ENCODE assay signal across 10 cellular contexts in the genomic region with DNA sequence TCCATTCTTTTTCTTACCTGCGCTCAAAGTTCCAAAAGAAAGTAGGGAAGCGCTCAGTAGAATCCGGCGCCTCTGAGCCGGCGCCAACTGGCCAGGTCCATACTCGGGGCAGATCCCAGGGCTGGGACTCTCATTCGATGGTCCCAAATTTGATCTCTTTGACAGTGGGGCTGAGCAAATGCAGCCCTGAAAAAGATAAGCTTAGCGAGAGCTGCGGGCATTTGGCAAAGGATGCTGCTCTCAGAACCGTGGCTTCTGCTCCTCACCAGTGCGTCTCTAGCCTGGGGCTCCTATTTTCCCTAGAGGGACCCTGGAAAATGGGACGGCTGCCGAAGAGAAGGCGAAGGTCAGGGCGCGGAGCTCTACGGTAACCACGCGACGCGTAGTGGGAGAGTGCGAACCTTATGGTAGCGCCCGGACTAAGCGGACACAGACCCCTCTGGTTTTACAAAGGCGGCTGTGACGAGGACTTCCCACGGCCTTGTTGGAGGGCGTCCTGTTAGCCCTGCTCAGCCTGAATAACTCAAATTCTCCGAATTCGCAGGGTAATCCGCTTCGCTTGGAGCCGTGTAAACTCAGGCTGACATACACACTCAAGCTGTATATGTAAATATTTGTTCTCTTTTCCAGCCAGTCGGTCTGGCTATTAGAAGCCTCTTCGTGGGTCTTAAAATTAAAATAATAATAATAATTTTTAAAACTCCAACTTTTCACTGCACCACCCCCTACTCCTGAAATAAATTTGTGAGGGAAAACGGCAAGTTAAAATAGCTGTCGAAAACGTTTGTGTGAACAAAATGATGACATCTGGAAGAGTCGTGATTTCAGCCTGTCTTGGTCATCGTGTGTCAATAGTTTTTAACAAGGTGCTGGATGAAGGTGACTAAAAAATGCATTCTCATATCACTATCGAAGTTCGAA. TPM values are rescaled to one million over a fixed set of nuclear protein-coding genes. Genes with fewer than 3 reads are reported as not detected.
A peak's percentile ranks its signal among the peaks of the same experiment; 100 is the strongest.
DNase-seq lines count a peak whose midpoint lies in the region; ATAC-seq and TF ChIP-seq lines count a peak whose summit lies in the region.
"Had no signal": no experiment of that assay in that cellular context is flagged by ENCODE, and none has a peak within 500 bp of the region (broad histone marks: within the 10 kb centered on the region; RNA-seq: fewer than 3 reads in every experiment).

No MANE protein-coding gene starts in this region.

- no peak overlapping the region for H3K9ac ChIP-seq in rectal smooth muscle tissue (ENCODE audit: low read length)

- no peaks in the 10 kb centered on the region for H3K9me3 Mint-ChIP-seq in activated CD4-positive, alpha-beta memory T cell treated with anti-CD3 and anti-CD28 coated beads for 36 hours

- no peak for TF ChIP-seq CTCF in cardiac muscle cell (IDR thresholded peaks at IDR 0.05; ENCODE audit: low read depth, low read length)

- intact Hi-C loops in activated CD4-positive, alpha-beta memory T cell treated with anti-CD3 and anti-CD28 coated beads for 36 hours (cut with micrococcal nuclease) = loop anchor here (10.0 kb wide), 1 partner anchor 70 kb away; no protein-coding TSS in a partner anchor

- H3K4me1 Mint-ChIP-seq in activated CD4-positive, alpha-beta memory T cell treated with anti-CD3 and anti-CD28 coated beads for 36 hours (ENCODE audit: low read depth) = peaks cover 18% of the 10 kb centered on the region

- H3K4me1 ChIP-seq in cardiac muscle cell (ENCODE audit: low read depth) = no peaks in the 10 kb centered on the region
- H3K4me1 ChIP-seq in rectal smooth muscle tissue (ENCODE audit: control insufficient read depth, insufficient read depth, low read length) = peaks cover 3% of the 10 kb centered on the region

- H3K27ac Mint-ChIP-seq in activated CD4-positive, alpha-beta memory T cell treated with anti-CD3 and anti-CD28 coated beads for 36 hours = no peak overlapping the region

- H3K4me3 ChIP-seq in cardiac muscle cell = peak overlapping the region; percentile 86
- H3K4me3 ChIP-seq in rectal smooth muscle tissue (ENCODE audit: low read length) = peak overlapping the region; percentile 59

- H3K9me3 ChIP-seq in cardiac muscle cell (ENCODE audit: low read depth) = no peaks in the 10 kb centered on the region
- H3K9me3 ChIP-seq: thyroid gland had no signal

- H3K36me3 ChIP-seq in cardiac muscle cell (no peaks in the 10 kb centered on the region), rectal smooth muscle tissue (ENCODE audit: control insufficient read depth, insufficient read depth, low read length) (no peaks in the 10 kb centered on the region)
- H3K36me3 ChIP-seq: thyroid gland had no signal

- H3K36me3 Mint-ChIP-seq in activated CD4-positive, alpha-beta memory T cell treated with anti-CD3 and anti-CD28 coated beads for 36 hours = peaks cover 8% of the 10 kb centered on the region

- peak; percentile 56 for DNase-seq in DMS53 treated with DMSO at 0.1 percent for 48 hours (lab: John Stamatoyannopoulos, UW; ENCODE audit: unreplicated experiment)
- no peak for DNase-seq in activated CD4-positive, alpha-beta memory T cell treated with anti-CD3 and anti-CD28 coated beads for 36 hours
- peak; percentile 72 to 74 for DNase-seq in cardiac muscle cell (ENCODE audit: low read depth in 1 of 2, low spot score in 1 of 2)
- DNase-seq in activated effector memory CD4-positive, alpha-beta T cell treated with Interleukin-2 at 50 U/mL for 16 hours = no peak
- DNase-seq in germinal center (ENCODE audit: low spot score) = no peak
- no peak for DNase-seq in SW480 (ENCODE audit: low spot score)
- DNase-seq: NK-92 treated with Interleukin-12 subunit alpha and Interleukin-12 subunit beta, amount 100 ng/mL, for 24 hours had no signal

- CTCF ChIA-PET in activated CD4-positive, alpha-beta memory T cell treated with anti-CD3 and anti-CD28 coated beads for 36 hours (lab: Charles Lee) = no interaction called here

- POLR2A ChIA-PET in activated CD4-positive, alpha-beta memory T cell treated with anti-CD3 and anti-CD28 coated beads for 36 hours (lab: Charles Lee) = no interaction called here

- H3K27me3 Mint-ChIP-seq in activated CD4-positive, alpha-beta memory T cell treated with anti-CD3 and anti-CD28 coated beads for 36 hours = peaks cover 83% of the 10 kb centered on the region

- peak overlapping the region; percentile 12 for H3K4me3 Mint-ChIP-seq in activated CD4-positive, alpha-beta memory T cell treated with anti-CD3 and anti-CD28 coated beads for 36 hours

- H3K27me3 ChIP-seq in cardiac muscle cell = peaks cover 50% of the 10 kb centered on the region
- H3K27me3 ChIP-seq in rectal smooth muscle tissue (ENCODE audit: control insufficient read depth, insufficient read depth, low read length) = peaks cover 61% of the 10 kb centered on the region

- ATAC-seq in HG03439 (IDR thresholded peaks at IDR 0.05; ENCODE audit: unreplicated experiment) = no peak

- H3K27ac ChIP-seq in cardiac muscle cell = peak overlapping the region; percentile 95
- no peak overlapping the region for H3K27ac ChIP-seq in rectal smooth muscle tissue (ENCODE audit: low read depth, low read length)
- H3K27ac ChIP-seq: thyroid gland had no signal

RNA-seq across cellular contexts. Expression of gene TBX20, which starts 0.9 kb away (rescaled TPM):
- total RNA-seq in activated CD4-positive, alpha-beta memory T cell treated with anti-CD3 and anti-CD28 coated beads for 36 hours = under 1 TPM in 1 of 2 experiments, not detected in 1; 0.15 TPM
- 240 and 482 TPM in 2 replicates for total RNA-seq in cardiac muscle cell
- polyA plus RNA-seq in cardiac muscle cell = 25.0 and 40.1 TPM in 2 replicates

Comparison
In these comparisons a context has a peak if more than half of its experiments do, and no peak if none do; other contexts are left out.
1. DNase-seq: peak in DMS53 treated with DMSO at 0.1 percent for 48 hours (single experiment) and cardiac muscle cell (2 of 2); none in activated CD4-positive, alpha-beta memory T cell treated with anti-CD3 and anti-CD28 coated beads for 36 hours (single experiment), activated effector memory CD4-positive, alpha-beta T cell treated with Interleukin-2 at 50 U/mL for 16 hours (single experiment), germinal center (single experiment) and SW480 (single experiment).
2. RNA of gene TBX20, which starts 0.9 kb away (total RNA-seq): 240 to 482 TPM in cardiac muscle cell; 0.15 TPM in activated CD4-positive, alpha-beta memory T cell treated with anti-CD3 and anti-CD28 coated beads for 36 hours; every median in the first group is over 100 times any median in the second.